Comparison of ENCODE assay signal across 22 cellular contexts in the genomic region with DNA sequence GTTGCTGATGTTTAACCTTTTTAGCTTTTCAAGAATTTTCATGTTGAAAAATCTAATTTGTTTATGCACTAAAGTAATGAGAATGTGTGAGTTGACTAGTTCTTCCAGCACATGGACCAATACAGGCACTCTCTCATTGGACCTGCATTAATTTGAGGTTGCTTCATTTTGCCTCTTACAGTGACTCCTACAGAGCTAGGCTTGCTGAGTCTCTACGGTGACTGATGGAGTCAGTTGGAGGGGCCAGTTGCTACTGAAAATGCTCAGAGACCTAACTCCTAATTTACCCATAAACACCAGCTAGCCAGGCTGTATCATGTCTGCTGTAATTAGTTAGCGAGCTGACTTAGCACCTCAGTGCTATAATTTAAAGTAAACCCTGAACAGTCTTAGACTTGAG.
"Had no signal": no experiment of that assay in that cellular context is flagged by ENCODE, and none has a peak within 500 bp of the region (broad histone marks: within the 10 kb centered on the region; RNA-seq: fewer than 3 reads in every experiment).

No MANE protein-coding gene starts in this region.

- DNase-seq: effector memory CD4-positive, alpha-beta T cell; heart left ventricle; hippocampal formation; kidney glomerular epithelial cell; mammary epithelial cell; mucosa of descending colon; naive thymus-derived CD8-positive, alpha-beta T cell; psoas muscle; retina; right lobe of liver; stimulated activated CD4-positive, alpha-beta T cell treated with anti-CD3 and anti-CD28 coated beads, Interleukin-2, amount 100 ng/mL, for 24 hours; stimulated activated naive CD4-positive, alpha-beta T cell; stomach; substantia nigra; transverse colon had no signal

- H3K36me3 ChIP-seq: heart left ventricle, neutrophil, right lobe of liver, thoracic aorta, transverse colon had no signal

- H3K9me3 ChIP-seq: heart left ventricle, mucosa of descending colon, neutrophil, psoas muscle, right lobe of liver, stomach, thoracic aorta, transverse colon had no signal

- H3K27ac ChIP-seq: heart left ventricle, neutrophil, psoas muscle, right lobe of liver, skin epidermis, stomach, thoracic aorta, transverse colon had no signal

- ATAC-seq: esophagus mucosa; heart left ventricle; left lobe of liver; mucosa of descending colon; naive thymus-derived CD8-positive, alpha-beta T cell; psoas muscle; right lobe of liver had no signal

- H3K4me3 ChIP-seq: heart left ventricle, mucosa of descending colon, psoas muscle, right lobe of liver, skin epidermis, stomach, thoracic aorta, transverse colon had no signal

- FAIRE-seq: endometrium, frontal cortex had no signal

- H3K4me1 ChIP-seq: psoas muscle, right lobe of liver, transverse colon had no signal

- H3K27me3 ChIP-seq: heart left ventricle, neutrophil, right lobe of liver, stomach, transverse colon had no signal
